7 cellular contexts compared by ENCODE assay signal in the genomic region with DNA sequence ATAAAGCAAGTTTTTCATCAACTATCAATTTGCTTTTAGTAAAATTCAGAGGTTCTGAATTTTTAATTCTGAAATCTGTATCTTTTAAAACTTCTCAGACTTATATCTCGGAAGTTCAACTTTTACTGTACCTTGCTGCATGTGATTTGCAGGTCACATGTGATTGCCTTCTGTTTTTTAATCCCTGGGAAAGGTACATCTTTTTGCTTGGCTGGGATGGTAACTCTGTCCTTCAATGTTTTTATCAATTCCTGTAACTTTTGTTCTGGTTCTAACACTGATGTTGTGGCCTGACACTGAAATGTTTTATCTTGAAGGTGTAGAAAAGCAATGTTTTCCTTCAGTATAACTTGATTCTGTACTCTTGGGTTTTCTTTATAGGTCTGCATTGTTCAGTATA.
"Had no signal": no experiment of that assay in that cellular context is flagged by ENCODE, and none has a peak within 500 bp of the region (broad histone marks: within the 10 kb centered on the region; RNA-seq: fewer than 3 reads in every experiment).

No MANE protein-coding gene starts in this region.

- H3K4me2 ChIP-seq: GM23338 had no signal

- H2AFZ ChIP-seq: GM23338 had no signal

- H3K4me3 ChIP-seq: GM23338 had no signal

- ATAC-seq: GM23338 had no signal

- DNase-seq: H9, HCEC 1CT, KBM-7 had no signal

- FAIRE-seq: H1, H54, HTR-8/SVneo had no signal
